Comparison of ENCODE assay signal across 8 cellular contexts in the genomic region with DNA sequence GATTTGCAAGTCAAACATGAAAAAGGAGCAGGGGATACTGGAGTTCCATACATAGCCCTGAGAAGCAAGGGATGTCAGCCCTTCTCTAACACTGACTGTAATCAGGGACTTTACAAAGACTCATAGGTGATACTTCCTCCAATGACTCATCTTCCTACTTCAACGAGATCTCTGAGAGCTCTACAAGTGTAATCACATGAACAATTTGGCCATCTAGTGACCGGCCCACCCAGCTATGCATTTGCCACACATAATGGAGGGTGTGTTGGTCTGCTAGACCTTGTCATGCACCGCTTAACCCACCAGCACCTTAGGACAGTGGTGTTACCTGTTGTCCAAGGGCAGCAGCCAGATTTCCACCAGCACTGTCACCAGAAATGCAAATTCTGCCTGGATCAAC.
DNase-seq lines count a peak whose midpoint lies in the region; ATAC-seq and TF ChIP-seq lines count a peak whose summit lies in the region.

No MANE protein-coding gene starts in this region.

- no peak overlapping the region for H2AFZ ChIP-seq in GM23338

- H3K4me1 ChIP-seq in GM23338 (ENCODE audit: insufficient read depth) (no peaks in the 10 kb centered on the region), BE2C (no peaks in the 10 kb centered on the region)

- no peaks in the 10 kb centered on the region for H3K9me3 ChIP-seq in BE2C

- ATAC-seq in GM19043 (IDR thresholded peaks at IDR 0.05; ENCODE audit: low read depth, unreplicated experiment) (peak; percentile 98), HG03097 (IDR thresholded peaks at IDR 0.05; ENCODE audit: low FRiP score, unreplicated experiment) (peak; percentile 95), GM23338 (no peak)

- H3K27ac ChIP-seq in C4-2B (peak overlapping the region; percentile 31; the same call in 1 of the 2 replicates), GM23338 (ENCODE audit: low read depth) (no peak overlapping the region)

- no peaks in the 10 kb centered on the region for H3K27me3 Mint-ChIP-seq in activated T-helper 1 cell treated with anti-CD3 and anti-CD28 coated beads, Interleukin-12 subunit alpha, Interleukin-12 subunit beta, Interleukin-2, Interleukin-4 antibody, amounts not matched to agents 30 ng/mL and 10 ng/mL and 1 ng/mL, durations not matched to agents 14 hours and 24 hours and 36 hours (ENCODE audit: insufficient read depth)
- H3K27me3 Mint-ChIP-seq in GM23338 (ENCODE audit: insufficient read depth, low read depth, poor library complexity), result no peaks in the 10 kb centered on the region

- H3K4me2 ChIP-seq in GM23338, result no peak overlapping the region

- no peaks in the 10 kb centered on the region; the same call in 1 of the 2 replicates for H3K9me2 ChIP-seq in GM23338 (ENCODE audit: insufficient read depth)

- H3K36me3 ChIP-seq in GM23338 (ENCODE audit: insufficient read depth) (no peaks in the 10 kb centered on the region), BE2C (no peaks in the 10 kb centered on the region), H7 (replicated peaks; ENCODE audit: control insufficient read depth, insufficient read depth, low read length) (no peaks in the 10 kb centered on the region; the same call in 1 of the 2 replicates)

- no peak overlapping the region for H3K4me3 Mint-ChIP-seq in activated T-helper 1 cell treated with anti-CD3 and anti-CD28 coated beads, Interleukin-12 subunit alpha, Interleukin-12 subunit beta, Interleukin-2, Interleukin-4 antibody, amounts not matched to agents 30 ng/mL and 10 ng/mL and 1 ng/mL, durations not matched to agents 14 hours and 24 hours and 36 hours
- H3K4me3 Mint-ChIP-seq in GM23338, result no peak overlapping the region

- no peaks in the 10 kb centered on the region for H3F3A ChIP-seq in GM23338 (replicated peaks; ENCODE audit: low read depth)

- TF ChIP-seq CTCF in C4-2B (conservative IDR thresholded peaks at IDR 0.05), result no peak
- TF ChIP-seq CTCF in GM23338 (conservative IDR thresholded peaks at IDR 0.05; ENCODE audit: low read depth in 2 of 2), result no peak
- TF ChIP-seq CTCF in BE2C (IDR thresholded peaks at IDR 0.05; ENCODE audit: low read depth, low read length), result no peak

- no peaks in the 10 kb centered on the region for H3K79me2 ChIP-seq in GM23338 (replicated peaks; ENCODE audit: insufficient read depth)

- no peak for DNase-seq in activated T-helper 1 cell treated with anti-CD3 and anti-CD28 coated beads, Interleukin-12 subunit alpha, Interleukin-12 subunit beta, Interleukin-2, Interleukin-4 antibody, amounts not matched to agents 30 ng/mL and 10 ng/mL and 1 ng/mL, durations not matched to agents 14 hours and 24 hours and 36 hours (ENCODE audit: low spot score)
- no peak for DNase-seq in OCI-M2 (lab: John Stamatoyannopoulos, UW; ENCODE audit: unreplicated experiment)
- no peak for DNase-seq in GM23338 (ENCODE audit: low spot score)
- no peak for DNase-seq in BE2C
- no peak for DNase-seq in H7

- H3K9me3 Mint-ChIP-seq in activated T-helper 1 cell treated with anti-CD3 and anti-CD28 coated beads, Interleukin-12 subunit alpha, Interleukin-12 subunit beta, Interleukin-2, Interleukin-4 antibody, amounts not matched to agents 30 ng/mL and 10 ng/mL and 1 ng/mL, durations not matched to agents 14 hours and 24 hours and 36 hours, result no peaks in the 10 kb centered on the region
- no peaks in the 10 kb centered on the region for H3K9me3 Mint-ChIP-seq in GM23338

- H3K27me3 ChIP-seq in GM23338 (ENCODE audit: insufficient read depth), result no peaks in the 10 kb centered on the region
- H3K27me3 ChIP-seq in BE2C, result no peaks in the 10 kb centered on the region
- H3K27me3 ChIP-seq in H7 (ENCODE audit: control insufficient read depth, insufficient read depth, low read length), result no peaks in the 10 kb centered on the region

- intact Hi-C loops in activated T-helper 1 cell treated with anti-CD3 and anti-CD28 coated beads, Interleukin-12 subunit alpha, Interleukin-12 subunit beta, Interleukin-2, Interleukin-4 antibody, amounts not matched to agents 30 ng/mL and 10 ng/mL and 1 ng/mL, durations not matched to agents 14 hours and 24 hours and 36 hours (cut with micrococcal nuclease), result no loop called here

- peaks cover 30% of the 10 kb centered on the region for H3K4me1 Mint-ChIP-seq in activated T-helper 1 cell treated with anti-CD3 and anti-CD28 coated beads, Interleukin-12 subunit alpha, Interleukin-12 subunit beta, Interleukin-2, Interleukin-4 antibody, amounts not matched to agents 30 ng/mL and 10 ng/mL and 1 ng/mL, durations not matched to agents 14 hours and 24 hours and 36 hours (ENCODE audit: low read depth)
- H3K4me1 Mint-ChIP-seq in GM23338, result no peaks in the 10 kb centered on the region

- H3K36me3 Mint-ChIP-seq in activated T-helper 1 cell treated with anti-CD3 and anti-CD28 coated beads, Interleukin-12 subunit alpha, Interleukin-12 subunit beta, Interleukin-2, Interleukin-4 antibody, amounts not matched to agents 30 ng/mL and 10 ng/mL and 1 ng/mL, durations not matched to agents 14 hours and 24 hours and 36 hours (ENCODE audit: low read depth), result peaks cover 8% of the 10 kb centered on the region
- H3K36me3 Mint-ChIP-seq in GM23338 (ENCODE audit: low read depth), result no peaks in the 10 kb centered on the region; the same call in 2 of the 3 replicates

- H3K4me3 ChIP-seq in GM23338, result no peak overlapping the region
- H3K4me3 ChIP-seq in BE2C (ENCODE audit: low read depth, low read length), result no peak overlapping the region
- no peak overlapping the region for H3K4me3 ChIP-seq in H7 (ENCODE audit: insufficient read depth, low read depth, low read length)

- no peaks in the 10 kb centered on the region for H4K20me1 ChIP-seq in GM23338 (replicated peaks; ENCODE audit: insufficient read depth)

- peak overlapping the region; percentile 73 for H3K27ac Mint-ChIP-seq in activated T-helper 1 cell treated with anti-CD3 and anti-CD28 coated beads, Interleukin-12 subunit alpha, Interleukin-12 subunit beta, Interleukin-2, Interleukin-4 antibody, amounts not matched to agents 30 ng/mL and 10 ng/mL and 1 ng/mL, durations not matched to agents 14 hours and 24 hours and 36 hours
- no peak overlapping the region for H3K27ac Mint-ChIP-seq in GM23338

TF ChIP-seq in GM23338, 12 proteins besides CTCF, POLR2A, EP300 and RAD21:
- TF ChIP-seq ZNF114 (CRISPR knock-in tag; IDR thresholded peaks at IDR 0.05) (no peak), ZNF331 (CRISPR knock-in tag; IDR thresholded peaks at IDR 0.05; ENCODE audit: low read depth) (no peak), NANOG (IDR thresholded peaks at IDR 0.05; ENCODE audit: borderline replicate concordance) (no peak), CREB1 (CRISPR knock-in tag; IDR thresholded peaks at IDR 0.05; ENCODE audit: low read depth) (no peak)
- TF ChIP-seq, protein P1, sequence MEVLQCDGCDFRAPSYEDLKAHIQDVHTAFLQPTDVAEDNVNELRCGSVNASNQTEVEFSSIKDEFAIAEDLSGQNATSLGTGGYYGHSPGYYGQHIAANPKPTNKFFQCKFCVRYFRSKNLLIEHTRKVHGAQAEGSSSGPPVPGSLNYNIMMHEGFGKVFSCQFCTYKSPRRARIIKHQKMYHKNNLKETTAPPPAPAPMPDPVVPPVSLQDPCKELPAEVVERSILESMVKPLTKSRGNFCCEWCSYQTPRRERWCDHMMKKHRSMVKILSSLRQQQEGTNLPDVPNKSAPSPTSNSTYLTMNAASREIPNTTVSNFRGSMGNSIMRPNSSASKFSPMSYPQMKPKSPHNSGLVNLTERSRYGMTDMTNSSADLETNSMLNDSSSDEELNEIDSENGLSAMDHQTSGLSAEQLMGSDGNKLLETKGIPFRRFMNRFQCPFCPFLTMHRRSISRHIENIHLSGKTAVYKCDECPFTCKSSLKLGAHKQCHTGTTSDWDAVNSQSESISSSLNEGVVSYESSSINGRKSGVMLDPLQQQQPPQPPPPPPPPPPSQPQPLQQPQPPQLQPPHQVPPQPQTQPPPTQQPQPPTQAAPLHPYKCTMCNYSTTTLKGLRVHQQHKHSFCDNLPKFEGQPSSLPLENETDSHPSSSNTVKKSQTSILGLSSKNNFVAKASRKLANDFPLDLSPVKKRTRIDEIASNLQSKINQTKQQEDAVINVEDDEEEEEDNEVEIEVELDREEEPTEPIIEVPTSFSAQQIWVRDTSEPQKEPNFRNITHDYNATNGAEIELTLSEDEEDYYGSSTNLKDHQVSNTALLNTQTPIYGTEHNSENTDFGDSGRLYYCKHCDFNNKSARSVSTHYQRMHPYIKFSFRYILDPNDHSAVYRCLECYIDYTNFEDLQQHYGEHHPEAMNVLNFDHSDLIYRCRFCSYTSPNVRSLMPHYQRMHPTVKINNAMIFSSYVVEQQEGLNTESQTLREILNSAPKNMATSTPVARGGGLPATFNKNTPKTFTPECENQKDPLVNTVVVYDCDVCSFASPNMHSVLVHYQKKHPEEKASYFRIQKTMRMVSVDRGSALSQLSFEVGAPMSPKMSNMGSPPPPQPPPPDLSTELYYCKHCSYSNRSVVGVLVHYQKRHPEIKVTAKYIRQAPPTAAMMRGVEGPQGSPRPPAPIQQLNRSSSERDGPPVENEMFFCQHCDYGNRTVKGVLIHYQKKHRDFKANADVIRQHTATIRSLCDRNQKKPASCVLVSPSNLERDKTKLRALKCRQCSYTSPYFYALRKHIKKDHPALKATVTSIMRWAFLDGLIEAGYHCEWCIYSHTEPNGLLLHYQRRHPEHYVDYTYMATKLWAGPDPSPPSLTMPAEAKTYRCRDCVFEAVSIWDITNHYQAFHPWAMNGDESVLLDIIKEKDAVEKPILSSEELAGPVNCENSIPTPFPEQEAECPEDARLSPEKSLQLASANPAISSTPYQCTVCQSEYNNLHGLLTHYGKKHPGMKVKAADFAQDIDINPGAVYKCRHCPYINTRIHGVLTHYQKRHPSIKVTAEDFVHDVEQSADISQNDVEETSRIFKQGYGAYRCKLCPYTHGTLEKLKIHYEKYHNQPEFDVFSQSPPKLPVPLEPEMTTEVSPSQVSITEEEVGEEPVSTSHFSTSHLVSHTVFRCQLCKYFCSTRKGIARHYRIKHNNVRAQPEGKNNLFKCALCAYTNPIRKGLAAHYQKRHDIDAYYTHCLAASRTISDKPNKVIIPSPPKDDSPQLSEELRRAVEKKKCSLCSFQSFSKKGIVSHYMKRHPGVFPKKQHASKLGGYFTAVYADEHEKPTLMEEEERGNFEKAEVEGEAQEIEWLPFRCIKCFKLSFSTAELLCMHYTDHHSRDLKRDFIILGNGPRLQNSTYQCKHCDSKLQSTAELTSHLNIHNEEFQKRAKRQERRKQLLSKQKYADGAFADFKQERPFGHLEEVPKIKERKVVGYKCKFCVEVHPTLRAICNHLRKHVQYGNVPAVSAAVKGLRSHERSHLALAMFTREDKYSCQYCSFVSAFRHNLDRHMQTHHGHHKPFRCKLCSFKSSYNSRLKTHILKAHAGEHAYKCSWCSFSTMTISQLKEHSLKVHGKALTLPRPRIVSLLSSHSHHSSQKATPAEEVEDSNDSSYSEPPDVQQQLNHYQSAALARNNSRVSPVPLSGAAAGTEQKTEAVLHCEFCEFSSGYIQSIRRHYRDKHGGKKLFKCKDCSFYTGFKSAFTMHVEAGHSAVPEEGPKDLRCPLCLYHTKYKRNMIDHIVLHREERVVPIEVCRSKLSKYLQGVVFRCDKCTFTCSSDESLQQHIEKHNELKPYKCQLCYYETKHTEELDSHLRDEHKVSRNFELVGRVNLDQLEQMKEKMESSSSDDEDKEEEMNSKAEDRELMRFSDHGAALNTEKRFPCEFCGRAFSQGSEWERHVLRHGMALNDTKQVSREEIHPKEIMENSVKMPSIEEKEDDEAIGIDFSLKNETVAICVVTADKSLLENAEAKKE (CRISPR knock-in tag; IDR thresholded peaks at IDR 0.05), result no peak
